Comparison of ENCODE assay signal across 14 cellular contexts in genomic region chr3:71254251-71254650, GRCh38.
DNase-seq lines count a peak whose midpoint lies in the region; ATAC-seq and TF ChIP-seq lines count a peak whose summit lies in the region.
"Had no signal": no experiment of that assay in that cellular context is flagged by ENCODE, and none has a peak within 500 bp of the region (broad histone marks: within the 10 kb centered on the region; RNA-seq: fewer than 3 reads in every experiment).

No MANE protein-coding gene starts in this region.

- H3K4me3 ChIP-seq in CD8-positive, alpha-beta T cell (ENCODE audit: low read depth, low read length) = no peak overlapping the region
- H3K4me3 ChIP-seq in right cardiac atrium (ENCODE audit: low read length) (no peak overlapping the region), osteoblast (ENCODE audit: insufficient read depth, low read length) (no peak overlapping the region)

- H3K9me3 Mint-ChIP-seq in CD8-positive, alpha-beta T cell = no peaks in the 10 kb centered on the region
- peaks cover 10% of the 10 kb centered on the region for H3K9me3 Mint-ChIP-seq in activated naive CD8-positive, alpha-beta T cell treated with anti-CD3 and anti-CD28 coated beads for 36 hours

- H3K4me1 ChIP-seq in CD8-positive, alpha-beta T cell (ENCODE audit: insufficient read depth, low read length) = peaks cover 43% of the 10 kb centered on the region
- H3K4me1 ChIP-seq in right cardiac atrium (ENCODE audit: control insufficient read depth, insufficient read depth, low read length) = peaks cover 15% of the 10 kb centered on the region
- peaks cover 60% of the 10 kb centered on the region for H3K4me1 ChIP-seq in osteoblast (ENCODE audit: insufficient read depth, low read length)

- H3K27me3 ChIP-seq in CD8-positive, alpha-beta T cell (ENCODE audit: insufficient read depth, low read length) = no peaks in the 10 kb centered on the region
- H3K27me3 ChIP-seq in right cardiac atrium (ENCODE audit: control insufficient read depth, insufficient read depth) (no peaks in the 10 kb centered on the region), osteoblast (ENCODE audit: insufficient read depth, low read length) (no peaks in the 10 kb centered on the region)

- H3K27ac ChIP-seq in CD8-positive, alpha-beta T cell (ENCODE audit: low read depth, low read length) = no peak overlapping the region
- H3K27ac ChIP-seq in right cardiac atrium (ENCODE audit: low read length) = no peak overlapping the region
- peak overlapping the region; percentile 92 for H3K27ac ChIP-seq in osteoblast (ENCODE audit: low read depth, low read length)

- H3K79me2 ChIP-seq in osteoblast (ENCODE audit: insufficient read depth, low read length) = peaks cover 26% of the 10 kb centered on the region

- H3K4me2 ChIP-seq in osteoblast (ENCODE audit: insufficient read depth, low read length) = no peak overlapping the region

- ATAC-seq in CD8-positive, alpha-beta T cell = no peak
- peak; percentile 37 to 62 for ATAC-seq in right cardiac atrium

- TF ChIP-seq CTCF in CD8-positive, alpha-beta T cell (IDR thresholded peaks at IDR 0.05) = no peak
- TF ChIP-seq CTCF in osteoblast (IDR thresholded peaks at IDR 0.05; ENCODE audit: extremely low read depth, low read depth, low read length) = no peak

- no peaks in the 10 kb centered on the region for H3K9me3 ChIP-seq in CD8-positive, alpha-beta T cell (ENCODE audit: low read length)
- H3K9me3 ChIP-seq in right cardiac atrium (ENCODE audit: control insufficient read depth, low read length) = no peaks in the 10 kb centered on the region
- no peaks in the 10 kb centered on the region for H3K9me3 ChIP-seq in osteoblast (ENCODE audit: low read depth, low read length)

- H3K36me3 ChIP-seq in CD8-positive, alpha-beta T cell (ENCODE audit: insufficient read depth, low read length) = no peaks in the 10 kb centered on the region
- H3K36me3 ChIP-seq in osteoblast (ENCODE audit: insufficient read depth, low read length) = no peaks in the 10 kb centered on the region

- intact Hi-C loops in CD8-positive, alpha-beta T cell (cut with DNase I, micrococcal nuclease) = no loop called here
- intact Hi-C loops in right cardiac atrium (cut with DNase I) = no loop called here

- no peaks in the 10 kb centered on the region for H4K20me1 ChIP-seq in osteoblast (ENCODE audit: insufficient read depth, low read length)

- H3K36me3 Mint-ChIP-seq in CD8-positive, alpha-beta T cell = peaks cover 46% of the 10 kb centered on the region
- peaks cover 73% of the 10 kb centered on the region for H3K36me3 Mint-ChIP-seq in activated naive CD8-positive, alpha-beta T cell treated with anti-CD3 and anti-CD28 coated beads for 36 hours

- CTCF ChIA-PET in CD8-positive, alpha-beta T cell (lab: Charles Lee) = interaction anchor here (1.1 kb wide), 1 partner anchor 9 kb away, joined by 5 read pairs; no protein-coding TSS in a partner anchor

- no peaks in the 10 kb centered on the region for H3K27me3 Mint-ChIP-seq in CD8-positive, alpha-beta T cell (ENCODE audit: low read depth)
- no peaks in the 10 kb centered on the region for H3K27me3 Mint-ChIP-seq in activated naive CD8-positive, alpha-beta T cell treated with anti-CD3 and anti-CD28 coated beads for 36 hours

- peak overlapping the region; percentile 49 for H3K27ac Mint-ChIP-seq in CD8-positive, alpha-beta T cell
- H3K27ac Mint-ChIP-seq in activated naive CD8-positive, alpha-beta T cell treated with anti-CD3 and anti-CD28 coated beads for 36 hours = peak overlapping the region; percentile 75

- 53% methylated on average over 4 of the region's 4 CpGs for WGBS in right cardiac atrium

- DNase-seq in CD8-positive, alpha-beta T cell = no peak
- no peak for DNase-seq in activated naive CD8-positive, alpha-beta T cell treated with anti-CD3 and anti-CD28 coated beads for 36 hours
- DNase-seq in right cardiac atrium (no peak), osteoblast (ENCODE audit: insufficient read length, low spot score, missing footprints) (no peak), pons (ENCODE audit: low spot score) (no peak), RPMI8226 (no peak), KG1 (lab: John Stamatoyannopoulos, UW) (no peak), GM19238 (ENCODE audit: insufficient read length, low spot score) (no peak)
- DNase-seq: activated CD4-positive, alpha-beta T cell treated with anti-CD3 and anti-CD28 coated beads, Interleukin-2, amount 50 U/mL, for 4 hours; activated gamma-delta T cell; head of caudate nucleus; NCI-H526; nucleus accumbens; T-helper 9 cell had no signal

- no peak overlapping the region for H2AFZ ChIP-seq in osteoblast (ENCODE audit: low read length)

- POLR2A ChIA-PET in CD8-positive, alpha-beta T cell (lab: Charles Lee) = interaction anchor here (0.6 kb wide), 1 partner anchor 19 kb away, joined by 6 read pairs; no protein-coding TSS in a partner anchor

- no peak overlapping the region for H3K4me3 Mint-ChIP-seq in CD8-positive, alpha-beta T cell
- no peak overlapping the region for H3K4me3 Mint-ChIP-seq in activated naive CD8-positive, alpha-beta T cell treated with anti-CD3 and anti-CD28 coated beads for 36 hours

- peaks cover 83% of the 10 kb centered on the region for H3K4me1 Mint-ChIP-seq in CD8-positive, alpha-beta T cell (ENCODE audit: low read depth)
- peaks cover 78% of the 10 kb centered on the region for H3K4me1 Mint-ChIP-seq in activated naive CD8-positive, alpha-beta T cell treated with anti-CD3 and anti-CD28 coated beads for 36 hours
